ENCODE assay signal across 8 cellular contexts in the genomic region with DNA sequence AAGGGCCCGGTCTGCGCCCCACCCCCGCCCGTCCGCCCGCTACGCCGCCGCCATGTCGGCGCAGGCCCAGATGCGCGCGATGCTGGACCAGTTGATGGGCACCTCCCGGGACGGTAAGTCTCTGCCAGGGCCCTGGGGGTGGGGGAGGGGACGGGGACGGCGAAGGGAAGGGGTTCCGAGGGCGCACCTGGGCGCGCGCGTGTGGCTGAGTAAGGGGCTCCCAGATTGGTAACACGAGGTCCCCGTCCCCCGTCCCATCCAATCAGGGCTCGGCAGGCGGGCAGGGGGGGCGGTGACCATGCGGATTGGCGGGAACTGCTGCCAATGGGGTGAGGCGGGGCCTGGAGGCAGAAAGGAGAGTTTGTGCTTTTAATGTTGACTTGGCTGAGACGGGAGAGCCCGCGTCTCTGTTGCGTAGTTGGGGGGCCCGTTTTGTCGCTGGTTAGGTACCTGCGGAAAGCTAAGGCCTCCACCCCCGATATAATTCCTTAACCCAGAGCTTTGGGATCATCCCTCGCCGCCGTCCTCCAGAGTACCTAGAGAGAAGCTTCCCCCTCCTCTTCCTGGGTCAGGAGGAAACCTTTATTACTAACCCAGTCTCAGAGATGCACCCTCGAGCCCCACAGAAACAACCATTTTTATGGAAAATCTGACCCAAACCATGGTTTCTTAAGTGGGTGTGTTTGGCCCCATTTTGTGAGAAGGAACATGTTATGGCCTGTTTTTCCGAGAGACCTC. TPM values are rescaled to one million over a fixed set of nuclear protein-coding genes. Genes with fewer than 3 reads are reported as not detected.
DNase-seq lines count a peak whose midpoint lies in the region; ATAC-seq and TF ChIP-seq lines count a peak whose summit lies in the region.

No MANE protein-coding gene starts in this region.

- no peaks in the 10 kb centered on the region for H3K9me3 ChIP-seq in smooth muscle cell (replicated peaks; ENCODE audit: low read depth)

- H3K4me3 Mint-ChIP-seq in activated B cell treated with CpG ODN at 0.5 μM for 24 hours (peak overlapping the region; percentile 98), immature natural killer cell (peak overlapping the region; percentile 97 to 99 (median 99))

- peaks cover 28% of the 10 kb centered on the region for H3K4me1 ChIP-seq in smooth muscle cell (ENCODE audit: low read depth)

- H3K27ac ChIP-seq in smooth muscle cell (ENCODE audit: low read depth) = peak overlapping the region; percentile 97

- peak; percentile 56 for TF ChIP-seq POLR2A in GM18951 (IDR thresholded peaks at IDR 0.05; ENCODE audit: extremely low read depth, insufficient read depth, insufficient read length)

- H3K9ac ChIP-seq in smooth muscle cell (ENCODE audit: low read depth) = peak overlapping the region; percentile 94

- H4K20me1 ChIP-seq in smooth muscle cell (ENCODE audit: low read depth) = peaks cover 49% of the 10 kb centered on the region

- H3K4me1 Mint-ChIP-seq in activated B cell treated with CpG ODN at 0.5 μM for 24 hours = peaks cover 44% of the 10 kb centered on the region
- peaks cover 39 to 69% of the 10 kb centered on the region in 2 donors for H3K4me1 Mint-ChIP-seq in immature natural killer cell

- peaks cover 11% of the 10 kb centered on the region for H3F3A ChIP-seq in smooth muscle cell (ENCODE audit: low read depth)

- peak overlapping the region; percentile 87 for H3K4me3 ChIP-seq in AG09309 (ENCODE audit: control insufficient read depth, low read depth, low read length)
- H3K4me3 ChIP-seq in cardiac fibroblast (replicated peaks in 1 of 2; ENCODE audit: low read depth in 2 of 2, low read length in 2 of 2) = peak overlapping the region; percentile 91 to 98
- H3K4me3 ChIP-seq in smooth muscle cell = peak overlapping the region; percentile 79

- H3K79me2 ChIP-seq in smooth muscle cell (ENCODE audit: low read depth) = peaks cover 61% of the 10 kb centered on the region

- POLR2A ChIA-PET in activated B cell treated with CpG ODN at 0.5 μM for 24 hours (lab: Charles Lee) = interaction anchor here (0.7 to 2.9 kb wide), 21 partner anchors 9 to 1654 kb away, joined by 3 to 99 read pairs (median 4); partner anchors contain the start of genes FMC1, KDM7A, MRPS33 and PARP12

- intact Hi-C loops in activated B cell treated with CpG ODN at 0.5 μM for 24 hours (cut with micrococcal nuclease) = loop anchor here (1.0 to 10.0 kb wide), 5 partner anchors 417 to 1314 kb away; partner anchors contain the start of genes ADCK2, HIPK2, MKRN1 and PARP12

- DNase-seq in AG09309 (ENCODE audit: low read depth) (peak; percentile 60), NCI-H2227 treated with DMSO at 0.1 percent for 48 hours (lab: John Stamatoyannopoulos, UW) (peak; percentile 97), activated B cell treated with CpG ODN at 0.5 μM for 24 hours (peak; percentile 94), cardiac fibroblast (ENCODE audit: low read depth in 2 of 2) (peak; percentile 92 to 96), immature natural killer cell (peak; percentile 94 to 95 (median 95)), smooth muscle cell (lab: John Stamatoyannopoulos, UW; ENCODE audit: unreplicated experiment) (peak; percentile 85)

- peak overlapping the region; percentile 91 for H3K4me2 ChIP-seq in smooth muscle cell

- no peaks in the 10 kb centered on the region for H3K36me3 ChIP-seq in smooth muscle cell (ENCODE audit: low read depth)

- H3K9me3 Mint-ChIP-seq in activated B cell treated with CpG ODN at 0.5 μM for 24 hours (no peaks in the 10 kb centered on the region), immature natural killer cell (no peaks in the 10 kb centered on the region)

- TF ChIP-seq CTCF in AG09309 (IDR thresholded peaks at IDR 0.05; ENCODE audit: control insufficient read depth, insufficient read depth, low read depth, low read length, missing control alignments) (no peak), activated B cell treated with CpG ODN at 0.5 μM for 24 hours (IDR thresholded peaks at IDR 0.05) (no peak), cardiac fibroblast (IDR thresholded peaks at IDR 0.05; ENCODE audit: low read depth, low read length) (no peak), smooth muscle cell (IDR thresholded peaks at IDR 0.05; ENCODE audit: borderline replicate concordance, insufficient read depth, poor library complexity, severe bottlenecking) (no peak)

- H3K36me3 Mint-ChIP-seq in activated B cell treated with CpG ODN at 0.5 μM for 24 hours (ENCODE audit: low read depth) (peaks cover 30% of the 10 kb centered on the region), immature natural killer cell (no peaks in the 10 kb centered on the region)

- H3K27ac Mint-ChIP-seq in activated B cell treated with CpG ODN at 0.5 μM for 24 hours (peak overlapping the region; percentile 100), immature natural killer cell (peak overlapping the region; percentile 92 to 99 (median 98))

- CTCF ChIA-PET in activated B cell treated with CpG ODN at 0.5 μM for 24 hours (lab: Charles Lee) = interaction anchor here (1.4 kb wide), 1 partner anchor 20 kb away, joined by 5 read pairs; the partner anchor contains the start of gene FMC1

- WGBS in smooth muscle cell (ENCODE audit: low lambda C conversion rate) = under 1% methylated on average over 37 of the region's 47 CpGs

- H3K27me3 ChIP-seq in smooth muscle cell (ENCODE audit: low read depth) = no peaks in the 10 kb centered on the region

- H3K27me3 Mint-ChIP-seq in activated B cell treated with CpG ODN at 0.5 μM for 24 hours (no peaks in the 10 kb centered on the region), immature natural killer cell (ENCODE audit: low read depth in 3 of 3) (peaks cover 5 to 25% (median 19%) of the 10 kb centered on the region in 3 donors)

- peak; percentile 62 for ATAC-seq in HG03159 (IDR thresholded peaks at IDR 0.05; ENCODE audit: unreplicated experiment)
- ATAC-seq in activated B cell treated with CpG ODN at 0.5 μM for 24 hours (ENCODE audit: low read depth) = peak; percentile 76

- peak overlapping the region; percentile 58 for H2AFZ ChIP-seq in smooth muscle cell (ENCODE audit: low read depth)

- in situ Hi-C loops in GM18951 (cut with MboI; ENCODE audit: low sequenced_read_pairs, unreplicated experiment) = no loop called here

RNA-seq across cellular contexts. Expression of gene LUC7L2, which starts 0.7 kb away (rescaled TPM):
- total RNA-seq in activated B cell treated with CpG ODN at 0.5 μM for 24 hours (94.0 and 118 TPM in 2 replicates), smooth muscle cell (70.5 and 73.3 TPM in 2 replicates)
- polyA plus RNA-seq in immature natural killer cell (10 to 100 TPM; 44.4 to 74.2 (median 46.3) TPM), smooth muscle cell (60.0 and 75.6 TPM in 2 replicates)

RNA-seq across cellular contexts. Expression of gene FMC1, which starts 19.2 kb away (rescaled TPM):
- total RNA-seq in activated B cell treated with CpG ODN at 0.5 μM for 24 hours = 8.6 and 11.8 TPM in 2 replicates
- polyA plus RNA-seq in immature natural killer cell = 10 to 100 TPM; 35.9 to 59.9 (median 37.2) TPM
- total RNA-seq in smooth muscle cell = 3.0 and 4.8 TPM in 2 replicates
- polyA plus RNA-seq in smooth muscle cell = 12.4 and 16.1 TPM in 2 replicates

Comparison
In these comparisons a context has a peak if more than half of its experiments do, and no peak if none do; other contexts are left out.
1. Peak in every context shown above with its lines: DNase-seq, ATAC-seq, H3K4me3 ChIP-seq and H3K27ac ChIP-seq.